ENCODE assay signal across 1 cellular context in genomic region chr7:23013715-23014649, GRCh38.
TF ChIP-seq lines count a peak whose summit lies in the region.

TSS of gene HYCC1 (minus strand) at chr7:23014130. CDS start at chr7:22991111, 23,019 bp downstream.

TF ChIP-seq in HepG2, 621 proteins besides CTCF, POLR2A, EP300 and RAD21 (continued from another document and continues in another):
- TF ChIP-seq SIX1 (CRISPR knock-in tag; IDR thresholded peaks at IDR 0.05; ENCODE audit: borderline replicate concordance) = no peak
- TF ChIP-seq NBN (conservative IDR thresholded peaks at IDR 0.05) = no peak
- TF ChIP-seq ZFP91 (CRISPR knock-in tag; IDR thresholded peaks at IDR 0.05; ENCODE audit: borderline replicate concordance) = peak; percentile 78
- TF ChIP-seq NCOA1 (CRISPR knock-in tag; IDR thresholded peaks at IDR 0.05) = no peak
- TF ChIP-seq HBP1 (CRISPR knock-in tag; IDR thresholded peaks at IDR 0.05; ENCODE audit: low read depth) = no peak
- TF ChIP-seq ZNF646 (CRISPR knock-in tag; IDR thresholded peaks at IDR 0.05) = no peak
- peak; percentile 64; the same call in 1 of the 2 replicates for TF ChIP-seq NFKB2 (CRISPR knock-in tag; IDR thresholded peaks at IDR 0.05; ENCODE audit: borderline replicate concordance)
- no peak for TF ChIP-seq ATF2 (CRISPR knock-in tag; IDR thresholded peaks at IDR 0.05)
- TF ChIP-seq NR2F2 (IDR thresholded peaks at IDR 0.05; ENCODE audit: borderline replicate concordance, low read depth) = peak; percentile 28; the same call in 1 of the 2 replicates
- TF ChIP-seq ZNF574 (CRISPR knock-in tag; IDR thresholded peaks at IDR 0.05) = peak; percentile 51
- TF ChIP-seq ZNF280B (CRISPR knock-in tag; IDR thresholded peaks at IDR 0.05; ENCODE audit: borderline replicate concordance) = 0 out of 2 replicates have a peak, but pooled peaks have one; percentile 37
- no peak for TF ChIP-seq HCFC1 (IDR thresholded peaks at IDR 0.05; ENCODE audit: low read depth, low read length)
- TF ChIP-seq RNF219 (CRISPR knock-in tag; IDR thresholded peaks at IDR 0.05) = no peak
- TF ChIP-seq NFIB (CRISPR knock-in tag; IDR thresholded peaks at IDR 0.05; ENCODE audit: borderline replicate concordance) = no peak
- TF ChIP-seq ZHX2 (IDR thresholded peaks at IDR 0.05; ENCODE audit: low read depth) = no peak
- no peak for TF ChIP-seq ZHX2 (CRISPR knock-in tag; IDR thresholded peaks at IDR 0.05; ENCODE audit: borderline replicate concordance)
- TF ChIP-seq PHF20 (CRISPR knock-in tag; IDR thresholded peaks at IDR 0.05) = peak; percentile 33; the same call in 1 of the 2 replicates
- no peak; the same call in 1 of the 2 replicates for TF ChIP-seq THRA (CRISPR knock-in tag; IDR thresholded peaks at IDR 0.05; ENCODE audit: borderline replicate concordance)
- no peak for TF ChIP-seq CEBPG (CRISPR knock-in tag; IDR thresholded peaks at IDR 0.05)
- TF ChIP-seq BRD4 (CRISPR knock-in tag; IDR thresholded peaks at IDR 0.05) = no peak
- peak; percentile 81 for TF ChIP-seq KAT8 (CRISPR knock-in tag; IDR thresholded peaks at IDR 0.05)
- TF ChIP-seq ZNF616 (CRISPR knock-in tag; IDR thresholded peaks at IDR 0.05; ENCODE audit: low read depth) = no peak
- no peak for TF ChIP-seq ZNF570 (CRISPR knock-in tag; IDR thresholded peaks at IDR 0.05; ENCODE audit: borderline replicate concordance)
- TF ChIP-seq GTF3A (CRISPR knock-in tag; conservative IDR thresholded peaks at IDR 0.05) = no peak
- TF ChIP-seq KMT2B (CRISPR knock-in tag; IDR thresholded peaks at IDR 0.05) = peak; percentile 67
- no peak for TF ChIP-seq SUZ12 (IDR thresholded peaks at IDR 0.05; ENCODE audit: low read depth, low read length)
- TF ChIP-seq POLR2AphosphoS2 (IDR thresholded peaks at IDR 0.05; ENCODE audit: low read depth, low read length) = no peak
